Comparison of ENCODE assay signal across 12 cellular contexts in genomic region chr12:12191008-12191407, GRCh38.
"Had no signal": no experiment of that assay in that cellular context is flagged by ENCODE, and none has a peak within 500 bp of the region (broad histone marks: within the 10 kb centered on the region; RNA-seq: fewer than 3 reads in every experiment).

No MANE protein-coding gene starts in this region.

- H3K9me3 ChIP-seq: right lobe of liver had no signal

- H3K36me3 Mint-ChIP-seq: naive B cell; stimulated activated effector memory CD8-positive, alpha-beta T cell treated with anti-CD3 and anti-CD28 coated beads, Interleukin-12 subunit alpha, Interleukin-12 subunit beta, amount 100 ng/mL, for 72 hours had no signal

- H3K4me1 Mint-ChIP-seq: naive B cell; stimulated activated effector memory CD8-positive, alpha-beta T cell treated with anti-CD3 and anti-CD28 coated beads, Interleukin-12 subunit alpha, Interleukin-12 subunit beta, amount 100 ng/mL, for 72 hours had no signal

- H3K36me3 ChIP-seq: brain microvascular endothelial cell, right lobe of liver had no signal

- DNase-seq: activated CD4-positive, alpha-beta T cell treated with anti-CD3 and anti-CD28 coated beads for 48 hours; activated naive CD4-positive, alpha-beta T cell treated with anti-CD3 and anti-CD28 coated beads, Interleukin-2, amount 50 U/mL, for 16 hours; hypothalamus; midbrain; naive B cell; right lobe of liver; T-helper 17 cell had no signal

- H3K27me3 ChIP-seq: brain microvascular endothelial cell, right lobe of liver, tibial nerve had no signal

- H3K27ac Mint-ChIP-seq: naive B cell; stimulated activated effector memory CD8-positive, alpha-beta T cell treated with anti-CD3 and anti-CD28 coated beads, Interleukin-12 subunit alpha, Interleukin-12 subunit beta, amount 100 ng/mL, for 72 hours had no signal

- H3K4me3 ChIP-seq: right lobe of liver, tibial nerve had no signal

- H3K4me1 ChIP-seq: right lobe of liver, tibial nerve had no signal

- H3K27ac ChIP-seq: brain microvascular endothelial cell, right lobe of liver, tibial nerve had no signal

- H3K9me3 Mint-ChIP-seq: naive B cell; stimulated activated effector memory CD8-positive, alpha-beta T cell treated with anti-CD3 and anti-CD28 coated beads, Interleukin-12 subunit alpha, Interleukin-12 subunit beta, amount 100 ng/mL, for 72 hours; WTC11 had no signal

- ATAC-seq: esophagus mucosa, right lobe of liver, T-helper 17 cell, WTC11 had no signal

- H3K4me3 Mint-ChIP-seq: naive B cell; stimulated activated effector memory CD8-positive, alpha-beta T cell treated with anti-CD3 and anti-CD28 coated beads, Interleukin-12 subunit alpha, Interleukin-12 subunit beta, amount 100 ng/mL, for 72 hours; T-helper 17 cell; WTC11 had no signal
